Comparison of ENCODE assay signal across 28 cellular contexts in the genomic region with DNA sequence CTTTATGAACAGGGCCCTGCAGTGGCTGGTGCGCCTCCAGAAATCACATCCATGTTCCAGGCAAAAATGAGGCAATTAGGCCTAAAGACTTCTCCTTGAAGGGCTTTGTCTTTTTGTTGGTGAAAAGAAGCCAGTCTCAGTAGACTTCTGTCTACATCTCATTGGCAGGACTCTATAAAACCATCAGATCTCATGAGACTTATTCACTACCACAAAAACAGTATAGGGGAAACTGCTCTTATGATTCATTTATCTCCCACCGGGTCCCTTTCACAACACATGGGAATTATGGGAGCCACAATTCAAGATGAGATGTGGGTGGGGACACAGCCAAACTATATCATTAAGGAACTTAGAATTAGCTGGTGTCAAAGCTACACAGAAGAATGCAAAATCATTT.
A peak's percentile ranks its signal among the peaks of the same experiment; 100 is the strongest.
DNase-seq lines count a peak whose midpoint lies in the region; FAIRE-seq and TF ChIP-seq lines count a peak whose summit lies in the region.
"Had no signal": no experiment of that assay in that cellular context is flagged by ENCODE, and none has a peak within 500 bp of the region (broad histone marks: within the 10 kb centered on the region; RNA-seq: fewer than 3 reads in every experiment).

No MANE protein-coding gene starts in this region.

- H3K27ac ChIP-seq in OCI-LY1 (ENCODE audit: low read depth, low read length, poor library complexity, severe bottlenecking), result peak overlapping the region; percentile 86
- H3K27ac ChIP-seq in tibial artery, result no peak overlapping the region
- H3K27ac ChIP-seq: ascending aorta, cardiac muscle cell, colonic mucosa, left ventricle myocardium inferior, right atrium auricular region, SJSA1, tibial nerve had no signal

- H3F3A ChIP-seq in OCI-LY1 (ENCODE audit: insufficient read depth, low read length), result no peaks in the 10 kb centered on the region

- H3K36me3 ChIP-seq in OCI-LY1 (ENCODE audit: insufficient read depth, low read length), result no peaks in the 10 kb centered on the region
- no peaks in the 10 kb centered on the region for H3K36me3 ChIP-seq in tibial artery
- H3K36me3 ChIP-seq: ascending aorta, cardiac muscle cell, colonic mucosa, HAP-1, left ventricle myocardium inferior, right atrium auricular region, SJSA1, tibial nerve had no signal

- peak overlapping the region; percentile 49; the same call in 1 of the 2 replicates for H3K4me2 ChIP-seq in OCI-LY1 (ENCODE audit: low read length)

- TF ChIP-seq CTCF in OCI-LY1 (IDR thresholded peaks at IDR 0.05; ENCODE audit: low read length) (no peak), tibial artery (IDR thresholded peaks at IDR 0.05) (no peak)

- DNase-seq in GM18507 (ENCODE audit: extremely low spot score, insufficient read length, low read depth) (no peak), fibroblast of peridontal ligament (ENCODE audit: extremely low read depth) (peak; percentile 27), NCI-H187 treated with DMSO at 0.1 percent for 48 hours (lab: John Stamatoyannopoulos, UW) (no peak), GM19240 (ENCODE audit: insufficient read length, low spot score) (no peak), tibial artery (no peak)
- no peak for DNase-seq in effector CD8-positive, alpha-beta T cell (lab: John Stamatoyannopoulos, UW)
- DNase-seq: activated CD4-positive, CD25-positive, alpha-beta regulatory T cell; activated T-cell treated with anti-CD3 and anti-CD28 coated beads, Interleukin-2, amount 50 U/mL, for 48 hours; CD4-positive, alpha-beta T cell; colonic mucosa; DMS79 treated with DMSO at 0.1 percent for 48 hours; effector memory CD4-positive, alpha-beta T cell; GDM1; islet precursor cell; left ventricle myocardium inferior; NCI-H1092 treated with DMSO at 0.1 percent for 48 hours; NCI-H187; NCI-H2171; NCI-H510A; RPMI8226; stimulated activated CD8-positive, alpha-beta memory T cell treated with anti-CD3 and anti-CD28 coated beads, Interleukin-4, amount 100 ng/mL, for 48 hours had no signal

- H3K27me3 ChIP-seq in OCI-LY1 (ENCODE audit: insufficient read depth, low read length) (no peaks in the 10 kb centered on the region), tibial artery (no peaks in the 10 kb centered on the region)
- H3K27me3 ChIP-seq: ascending aorta, cardiac muscle cell, colonic mucosa, right atrium auricular region, SJSA1, tibial nerve had no signal

- intact Hi-C loops in tibial artery (cut with DNase I; ENCODE audit: low total_unique reads), result no loop called here

- no peaks in the 10 kb centered on the region for H4K20me1 ChIP-seq in OCI-LY1 (ENCODE audit: insufficient read depth, low read length)

- H3K9me3 ChIP-seq in OCI-LY1 (ENCODE audit: low read length) (no peaks in the 10 kb centered on the region), tibial artery (no peaks in the 10 kb centered on the region)
- H3K9me3 ChIP-seq: ascending aorta, colonic mucosa, HAP-1, left ventricle myocardium inferior, right atrium auricular region, SJSA1, tibial nerve had no signal

- H3K4me3 ChIP-seq in OCI-LY1 (ENCODE audit: low read depth, low read length, poor library complexity, severe bottlenecking), result no peak overlapping the region
- no peak overlapping the region for H3K4me3 ChIP-seq in tibial artery
- H3K4me3 ChIP-seq: ascending aorta, cardiac muscle cell, colonic mucosa, HAP-1, left ventricle myocardium inferior, right atrium auricular region, SJSA1, tibial nerve had no signal

- FAIRE-seq in GM18507 (lab: Jason Lieb, UNC), result peak; percentile 18

- no peaks in the 10 kb centered on the region for H3K9me2 ChIP-seq in OCI-LY1 (ENCODE audit: low read depth, low read length)

- H3K4me1 ChIP-seq in OCI-LY1 (ENCODE audit: insufficient read depth, low read length, severe bottlenecking), result peaks cover 52% of the 10 kb centered on the region
- H3K4me1 ChIP-seq in tibial artery, result no peaks in the 10 kb centered on the region
- H3K4me1 ChIP-seq: ascending aorta, colonic mucosa, left ventricle myocardium inferior, right atrium auricular region, tibial nerve had no signal

- H3K9ac ChIP-seq in OCI-LY1 (ENCODE audit: low read length), result peak overlapping the region; percentile 27; the same call in 1 of the 2 replicates

- peak overlapping the region; percentile 93; the same call in 1 of the 2 replicates for H2AFZ ChIP-seq in OCI-LY1 (ENCODE audit: low read length)

- no peaks in the 10 kb centered on the region for H3K79me2 ChIP-seq in OCI-LY1 (ENCODE audit: insufficient read depth, low read length)
